1 cellular context compared by ENCODE assay signal in genomic region chr12:109713187-109713984, GRCh38.
TF ChIP-seq lines count a peak whose summit lies in the region.

Gene FAM222A (plus strand): TSS chr12:109713825. CDS start chr12:109744147, 30,322 bp downstream.

TF ChIP-seq in K562, 482 proteins besides CTCF, POLR2A, EP300 and RAD21 (continued from another document):
- TF ChIP-seq, protein P1, sequence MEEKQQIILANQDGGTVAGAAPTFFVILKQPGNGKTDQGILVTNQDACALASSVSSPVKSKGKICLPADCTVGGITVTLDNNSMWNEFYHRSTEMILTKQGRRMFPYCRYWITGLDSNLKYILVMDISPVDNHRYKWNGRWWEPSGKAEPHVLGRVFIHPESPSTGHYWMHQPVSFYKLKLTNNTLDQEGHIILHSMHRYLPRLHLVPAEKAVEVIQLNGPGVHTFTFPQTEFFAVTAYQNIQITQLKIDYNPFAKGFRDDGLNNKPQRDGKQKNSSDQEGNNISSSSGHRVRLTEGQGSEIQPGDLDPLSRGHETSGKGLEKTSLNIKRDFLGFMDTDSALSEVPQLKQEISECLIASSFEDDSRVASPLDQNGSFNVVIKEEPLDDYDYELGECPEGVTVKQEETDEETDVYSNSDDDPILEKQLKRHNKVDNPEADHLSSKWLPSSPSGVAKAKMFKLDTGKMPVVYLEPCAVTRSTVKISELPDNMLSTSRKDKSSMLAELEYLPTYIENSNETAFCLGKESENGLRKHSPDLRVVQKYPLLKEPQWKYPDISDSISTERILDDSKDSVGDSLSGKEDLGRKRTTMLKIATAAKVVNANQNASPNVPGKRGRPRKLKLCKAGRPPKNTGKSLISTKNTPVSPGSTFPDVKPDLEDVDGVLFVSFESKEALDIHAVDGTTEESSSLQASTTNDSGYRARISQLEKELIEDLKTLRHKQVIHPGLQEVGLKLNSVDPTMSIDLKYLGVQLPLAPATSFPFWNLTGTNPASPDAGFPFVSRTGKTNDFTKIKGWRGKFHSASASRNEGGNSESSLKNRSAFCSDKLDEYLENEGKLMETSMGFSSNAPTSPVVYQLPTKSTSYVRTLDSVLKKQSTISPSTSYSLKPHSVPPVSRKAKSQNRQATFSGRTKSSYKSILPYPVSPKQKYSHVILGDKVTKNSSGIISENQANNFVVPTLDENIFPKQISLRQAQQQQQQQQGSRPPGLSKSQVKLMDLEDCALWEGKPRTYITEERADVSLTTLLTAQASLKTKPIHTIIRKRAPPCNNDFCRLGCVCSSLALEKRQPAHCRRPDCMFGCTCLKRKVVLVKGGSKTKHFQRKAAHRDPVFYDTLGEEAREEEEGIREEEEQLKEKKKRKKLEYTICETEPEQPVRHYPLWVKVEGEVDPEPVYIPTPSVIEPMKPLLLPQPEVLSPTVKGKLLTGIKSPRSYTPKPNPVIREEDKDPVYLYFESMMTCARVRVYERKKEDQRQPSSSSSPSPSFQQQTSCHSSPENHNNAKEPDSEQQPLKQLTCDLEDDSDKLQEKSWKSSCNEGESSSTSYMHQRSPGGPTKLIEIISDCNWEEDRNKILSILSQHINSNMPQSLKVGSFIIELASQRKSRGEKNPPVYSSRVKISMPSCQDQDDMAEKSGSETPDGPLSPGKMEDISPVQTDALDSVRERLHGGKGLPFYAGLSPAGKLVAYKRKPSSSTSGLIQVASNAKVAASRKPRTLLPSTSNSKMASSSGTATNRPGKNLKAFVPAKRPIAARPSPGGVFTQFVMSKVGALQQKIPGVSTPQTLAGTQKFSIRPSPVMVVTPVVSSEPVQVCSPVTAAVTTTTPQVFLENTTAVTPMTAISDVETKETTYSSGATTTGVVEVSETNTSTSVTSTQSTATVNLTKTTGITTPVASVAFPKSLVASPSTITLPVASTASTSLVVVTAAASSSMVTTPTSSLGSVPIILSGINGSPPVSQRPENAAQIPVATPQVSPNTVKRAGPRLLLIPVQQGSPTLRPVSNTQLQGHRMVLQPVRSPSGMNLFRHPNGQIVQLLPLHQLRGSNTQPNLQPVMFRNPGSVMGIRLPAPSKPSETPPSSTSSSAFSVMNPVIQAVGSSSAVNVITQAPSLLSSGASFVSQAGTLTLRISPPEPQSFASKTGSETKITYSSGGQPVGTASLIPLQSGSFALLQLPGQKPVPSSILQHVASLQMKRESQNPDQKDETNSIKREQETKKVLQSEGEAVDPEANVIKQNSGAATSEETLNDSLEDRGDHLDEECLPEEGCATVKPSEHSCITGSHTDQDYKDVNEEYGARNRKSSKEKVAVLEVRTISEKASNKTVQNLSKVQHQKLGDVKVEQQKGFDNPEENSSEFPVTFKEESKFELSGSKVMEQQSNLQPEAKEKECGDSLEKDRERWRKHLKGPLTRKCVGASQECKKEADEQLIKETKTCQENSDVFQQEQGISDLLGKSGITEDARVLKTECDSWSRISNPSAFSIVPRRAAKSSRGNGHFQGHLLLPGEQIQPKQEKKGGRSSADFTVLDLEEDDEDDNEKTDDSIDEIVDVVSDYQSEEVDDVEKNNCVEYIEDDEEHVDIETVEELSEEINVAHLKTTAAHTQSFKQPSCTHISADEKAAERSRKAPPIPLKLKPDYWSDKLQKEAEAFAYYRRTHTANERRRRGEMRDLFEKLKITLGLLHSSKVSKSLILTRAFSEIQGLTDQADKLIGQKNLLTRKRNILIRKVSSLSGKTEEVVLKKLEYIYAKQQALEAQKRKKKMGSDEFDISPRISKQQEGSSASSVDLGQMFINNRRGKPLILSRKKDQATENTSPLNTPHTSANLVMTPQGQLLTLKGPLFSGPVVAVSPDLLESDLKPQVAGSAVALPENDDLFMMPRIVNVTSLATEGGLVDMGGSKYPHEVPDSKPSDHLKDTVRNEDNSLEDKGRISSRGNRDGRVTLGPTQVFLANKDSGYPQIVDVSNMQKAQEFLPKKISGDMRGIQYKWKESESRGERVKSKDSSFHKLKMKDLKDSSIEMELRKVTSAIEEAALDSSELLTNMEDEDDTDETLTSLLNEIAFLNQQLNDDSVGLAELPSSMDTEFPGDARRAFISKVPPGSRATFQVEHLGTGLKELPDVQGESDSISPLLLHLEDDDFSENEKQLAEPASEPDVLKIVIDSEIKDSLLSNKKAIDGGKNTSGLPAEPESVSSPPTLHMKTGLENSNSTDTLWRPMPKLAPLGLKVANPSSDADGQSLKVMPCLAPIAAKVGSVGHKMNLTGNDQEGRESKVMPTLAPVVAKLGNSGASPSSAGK (IDR thresholded peaks at IDR 0.05) = no peak
- peak; percentile 80; the same call in 1 of the 2 replicates for TF ChIP-seq BCOR (IDR thresholded peaks at IDR 0.05)
- no peak for TF ChIP-seq BRCA1 (IDR thresholded peaks at IDR 0.05)
- no peak for TF ChIP-seq BRCA1 (CRISPR knock-in tag; IDR thresholded peaks at IDR 0.05)
- TF ChIP-seq, protein P2, sequence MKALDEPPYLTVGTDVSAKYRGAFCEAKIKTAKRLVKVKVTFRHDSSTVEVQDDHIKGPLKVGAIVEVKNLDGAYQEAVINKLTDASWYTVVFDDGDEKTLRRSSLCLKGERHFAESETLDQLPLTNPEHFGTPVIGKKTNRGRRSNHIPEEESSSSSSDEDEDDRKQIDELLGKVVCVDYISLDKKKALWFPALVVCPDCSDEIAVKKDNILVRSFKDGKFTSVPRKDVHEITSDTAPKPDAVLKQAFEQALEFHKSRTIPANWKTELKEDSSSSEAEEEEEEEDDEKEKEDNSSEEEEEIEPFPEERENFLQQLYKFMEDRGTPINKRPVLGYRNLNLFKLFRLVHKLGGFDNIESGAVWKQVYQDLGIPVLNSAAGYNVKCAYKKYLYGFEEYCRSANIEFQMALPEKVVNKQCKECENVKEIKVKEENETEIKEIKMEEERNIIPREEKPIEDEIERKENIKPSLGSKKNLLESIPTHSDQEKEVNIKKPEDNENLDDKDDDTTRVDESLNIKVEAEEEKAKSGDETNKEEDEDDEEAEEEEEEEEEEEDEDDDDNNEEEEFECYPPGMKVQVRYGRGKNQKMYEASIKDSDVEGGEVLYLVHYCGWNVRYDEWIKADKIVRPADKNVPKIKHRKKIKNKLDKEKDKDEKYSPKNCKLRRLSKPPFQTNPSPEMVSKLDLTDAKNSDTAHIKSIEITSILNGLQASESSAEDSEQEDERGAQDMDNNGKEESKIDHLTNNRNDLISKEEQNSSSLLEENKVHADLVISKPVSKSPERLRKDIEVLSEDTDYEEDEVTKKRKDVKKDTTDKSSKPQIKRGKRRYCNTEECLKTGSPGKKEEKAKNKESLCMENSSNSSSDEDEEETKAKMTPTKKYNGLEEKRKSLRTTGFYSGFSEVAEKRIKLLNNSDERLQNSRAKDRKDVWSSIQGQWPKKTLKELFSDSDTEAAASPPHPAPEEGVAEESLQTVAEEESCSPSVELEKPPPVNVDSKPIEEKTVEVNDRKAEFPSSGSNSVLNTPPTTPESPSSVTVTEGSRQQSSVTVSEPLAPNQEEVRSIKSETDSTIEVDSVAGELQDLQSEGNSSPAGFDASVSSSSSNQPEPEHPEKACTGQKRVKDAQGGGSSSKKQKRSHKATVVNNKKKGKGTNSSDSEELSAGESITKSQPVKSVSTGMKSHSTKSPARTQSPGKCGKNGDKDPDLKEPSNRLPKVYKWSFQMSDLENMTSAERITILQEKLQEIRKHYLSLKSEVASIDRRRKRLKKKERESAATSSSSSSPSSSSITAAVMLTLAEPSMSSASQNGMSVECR (CRISPR knock-in tag; IDR thresholded peaks at IDR 0.05) = peak; percentile 97
- no peak for TF ChIP-seq ETS2 (tag; IDR thresholded peaks at IDR 0.05; ENCODE audit: borderline replicate concordance, poor library complexity, severe bottlenecking)
- no peak for TF ChIP-seq ZNF280B (CRISPR knock-in tag; IDR thresholded peaks at IDR 0.05)
- TF ChIP-seq IRF2 (CRISPR knock-in tag; IDR thresholded peaks at IDR 0.05) = no peak
- no peak for TF ChIP-seq EWSR1 (IDR thresholded peaks at IDR 0.05; ENCODE audit: borderline replicate concordance, low read depth, partially characterized antibody)
- TF ChIP-seq NELFE (IDR thresholded peaks at IDR 0.05; ENCODE audit: insufficient read depth, insufficient read length) = no peak
- peak; percentile 90 for TF ChIP-seq SAP30 (IDR thresholded peaks at IDR 0.05; ENCODE audit: borderline replicate concordance, insufficient read depth, low read depth, low read length, poor library complexity, severe bottlenecking)
- no peak for TF ChIP-seq KLF1 (tag; IDR thresholded peaks at IDR 0.05)
- TF ChIP-seq TCF15 (CRISPR knock-in tag; IDR thresholded peaks at IDR 0.05) = no peak
- TF ChIP-seq, protein P3, sequence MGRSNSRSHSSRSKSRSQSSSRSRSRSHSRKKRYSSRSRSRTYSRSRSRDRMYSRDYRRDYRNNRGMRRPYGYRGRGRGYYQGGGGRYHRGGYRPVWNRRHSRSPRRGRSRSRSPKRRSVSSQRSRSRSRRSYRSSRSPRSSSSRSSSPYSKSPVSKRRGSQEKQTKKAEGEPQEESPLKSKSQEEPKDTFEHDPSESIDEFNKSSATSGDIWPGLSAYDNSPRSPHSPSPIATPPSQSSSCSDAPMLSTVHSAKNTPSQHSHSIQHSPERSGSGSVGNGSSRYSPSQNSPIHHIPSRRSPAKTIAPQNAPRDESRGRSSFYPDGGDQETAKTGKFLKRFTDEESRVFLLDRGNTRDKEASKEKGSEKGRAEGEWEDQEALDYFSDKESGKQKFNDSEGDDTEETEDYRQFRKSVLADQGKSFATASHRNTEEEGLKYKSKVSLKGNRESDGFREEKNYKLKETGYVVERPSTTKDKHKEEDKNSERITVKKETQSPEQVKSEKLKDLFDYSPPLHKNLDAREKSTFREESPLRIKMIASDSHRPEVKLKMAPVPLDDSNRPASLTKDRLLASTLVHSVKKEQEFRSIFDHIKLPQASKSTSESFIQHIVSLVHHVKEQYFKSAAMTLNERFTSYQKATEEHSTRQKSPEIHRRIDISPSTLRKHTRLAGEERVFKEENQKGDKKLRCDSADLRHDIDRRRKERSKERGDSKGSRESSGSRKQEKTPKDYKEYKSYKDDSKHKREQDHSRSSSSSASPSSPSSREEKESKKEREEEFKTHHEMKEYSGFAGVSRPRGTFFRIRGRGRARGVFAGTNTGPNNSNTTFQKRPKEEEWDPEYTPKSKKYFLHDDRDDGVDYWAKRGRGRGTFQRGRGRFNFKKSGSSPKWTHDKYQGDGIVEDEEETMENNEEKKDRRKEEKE (IDR thresholded peaks at IDR 0.05; ENCODE audit: borderline replicate concordance in 1 of 2, control insufficient read depth in 1 of 2, low read depth in 2 of 2, low read length in 1 of 2) = 0 out of 4 replicates have a peak, but pooled peaks of 1 of the 2 experiments have one; percentile 43
- no peak for TF ChIP-seq ZNF57 (CRISPR knock-in tag; IDR thresholded peaks at IDR 0.05)
TF ChIP-seq in K562: peak in this region for 92.
